2 cellular contexts compared by ENCODE assay signal in genomic region chr17:55266051-55266957, GRCh38.
TF ChIP-seq lines count a peak whose summit lies in the region.

No MANE protein-coding gene starts in this region.

TF ChIP-seq in SK-N-SH, 30 proteins besides CTCF, POLR2A, EP300 and RAD21 (continued from another document):
- TF ChIP-seq USF1 (IDR thresholded peaks at IDR 0.05; ENCODE audit: borderline replicate concordance, low read depth) (no peak), GATA2 (CRISPR knock-in tag; IDR thresholded peaks at IDR 0.05) (no peak), SIN3A (IDR thresholded peaks at IDR 0.05; ENCODE audit: borderline replicate concordance, low read depth, low read length) (no peak), USF2 (IDR thresholded peaks at IDR 0.05; ENCODE audit: borderline replicate concordance, low read depth, low read length) (no peak), FOXM1 (IDR thresholded peaks at IDR 0.05; ENCODE audit: low read depth) (no peak), ELF1 (IDR thresholded peaks at IDR 0.05) (no peak), MXI1 (IDR thresholded peaks at IDR 0.05; ENCODE audit: low read depth, low read length) (no peak), SMC3 (IDR thresholded peaks at IDR 0.05; ENCODE audit: low read depth, low read length) (no peak)

TF ChIP-seq in SK-N-SH treated with all-trans-retinoic acid at 6 μM for 48 hours, 23 proteins besides CTCF, POLR2A, EP300 and RAD21 (continued from another document):
- TF ChIP-seq CSRNP3 (CRISPR knock-in tag; IDR thresholded peaks at IDR 0.05): no peak
- no peak for TF ChIP-seq ZNF565 (CRISPR knock-in tag; conservative IDR thresholded peaks at IDR 0.05; ENCODE audit: low read depth)
- no peak for TF ChIP-seq POU6F1 (CRISPR knock-in tag; IDR thresholded peaks at IDR 0.05; ENCODE audit: borderline replicate concordance, low read depth)
- TF ChIP-seq ZNF70 (CRISPR knock-in tag; IDR thresholded peaks at IDR 0.05): no peak
